ENCODE assay signal across 1 cellular context in genomic region chr19:18847516-18848463, GRCh38.
TF ChIP-seq lines count a peak whose summit lies in the region.

No MANE protein-coding gene starts in this region.

TF ChIP-seq in SK-N-SH, 30 proteins besides CTCF, POLR2A, EP300 and RAD21 (continued from another document):
- TF ChIP-seq REST (IDR thresholded peaks at IDR 0.05; ENCODE audit: low read depth, low read length) (peak; percentile 55; the same call in 1 of the 2 replicates), FOXJ3 (CRISPR knock-in tag; IDR thresholded peaks at IDR 0.05) (0 out of 2 replicates have a peak, but pooled peaks have one; percentile 20), TCF12 (IDR thresholded peaks at IDR 0.05) (peak; percentile 80)
